ENCODE assay signal across 8 cellular contexts in genomic region chr4:86940176-86940575, GRCh38. TPM values are rescaled to one million over a fixed set of nuclear protein-coding genes. Genes with fewer than 3 reads are reported as not detected.
A peak's percentile ranks its signal among the peaks of the same experiment; 100 is the strongest.
DNase-seq lines count a peak whose midpoint lies in the region; ATAC-seq and TF ChIP-seq lines count a peak whose summit lies in the region.

No MANE protein-coding gene starts in this region.

- DNase-seq in naive B cell (no peak), NCI-H2081 (lab: John Stamatoyannopoulos, UW) (no peak), HK-2 (ENCODE audit: unreplicated experiment) (no peak), amniotic stem cell (lab: John Stamatoyannopoulos, UW) (no peak), NCI-H2196 treated with DMSO at 0.1 percent for 48 hours (lab: John Stamatoyannopoulos, UW; ENCODE audit: unreplicated experiment) (no peak)

- ATAC-seq in GM21825 (IDR thresholded peaks at IDR 0.05; ENCODE audit: unreplicated experiment) = peak; percentile 4
- no peak for ATAC-seq in naive B cell (ENCODE audit: low read depth in 2 of 2)

- H3K27ac Mint-ChIP-seq in naive B cell = peak overlapping the region; percentile 77 to 96 (median 90)

- H3K27me3 Mint-ChIP-seq in naive B cell = no peaks in the 10 kb centered on the region

- no peaks in the 10 kb centered on the region for H3K27me3 ChIP-seq in SU-DHL-6 (ENCODE audit: low read length)

- H3K4me1 Mint-ChIP-seq in naive B cell = peaks cover 57 to 76% (median 69%) of the 10 kb centered on the region in 3 donors

- H3K79me2 ChIP-seq in SU-DHL-6 (ENCODE audit: insufficient read depth, low read length) = no peaks in the 10 kb centered on the region

- peak overlapping the region; percentile 29 for H3K4me2 ChIP-seq in SU-DHL-6 (ENCODE audit: low read depth, low read length, poor library complexity, severe bottlenecking)

- no peaks in the 10 kb centered on the region for H3K9me3 ChIP-seq in SU-DHL-6 (ENCODE audit: insufficient read depth, low read length)

- H4K20me1 ChIP-seq in SU-DHL-6 (ENCODE audit: low read depth, low read length) = no peaks in the 10 kb centered on the region

- no peak overlapping the region for H3K9ac ChIP-seq in SU-DHL-6 (ENCODE audit: low read length)

- no peaks in the 10 kb centered on the region for H3K9me2 ChIP-seq in SU-DHL-6 (replicated peaks; ENCODE audit: insufficient read depth, low read length)

- no peak overlapping the region for H2AFZ ChIP-seq in SU-DHL-6 (ENCODE audit: low read depth, low read length, severe bottlenecking)

- H3K36me3 Mint-ChIP-seq in naive B cell = no peaks in the 10 kb centered on the region

- H3F3A ChIP-seq in SU-DHL-6 (ENCODE audit: insufficient read depth) = 0 out of 2 replicates have a peak, but pooled peaks cover 7% of the 10 kb centered on the region

- H3K36me3 ChIP-seq in SU-DHL-6 (ENCODE audit: low read length) = no peaks in the 10 kb centered on the region

- peak overlapping the region; percentile 55 to 86 (median 74) for H3K4me3 Mint-ChIP-seq in naive B cell

- no peak for TF ChIP-seq CTCF in GM12875 (IDR thresholded peaks at IDR 0.05; ENCODE audit: borderline replicate concordance, insufficient read depth, low read depth, low read length)
- no peak for TF ChIP-seq CTCF in SU-DHL-6 (IDR thresholded peaks at IDR 0.05; ENCODE audit: insufficient read depth, low read length, poor library complexity, severe bottlenecking)

- peak overlapping the region; percentile 11 for H3K4me3 ChIP-seq in GM12875 (ENCODE audit: low read depth, low read length)
- no peak overlapping the region for H3K4me3 ChIP-seq in SU-DHL-6 (ENCODE audit: insufficient read depth, low read length, poor library complexity, severe bottlenecking)

- no peaks in the 10 kb centered on the region for H3K9me3 Mint-ChIP-seq in naive B cell

- no peak overlapping the region for H3K27ac ChIP-seq in SU-DHL-6 (ENCODE audit: low read depth, low read length)

RNA-seq across cellular contexts. Expression of gene AFF1, which starts 5.4 kb away (rescaled TPM):
- polyA plus RNA-seq in naive B cell (ENCODE audit: low read depth in 6 of 6) = 10 to 100 TPM; 33.1 to 72.0 (median 55.4) TPM

RNA-seq across cellular contexts. Expression of gene C4orf36, which starts 48.0 kb away (rescaled TPM):
- polyA plus RNA-seq in naive B cell (ENCODE audit: low read depth in 6 of 6) = not detected
